8 cellular contexts compared by ENCODE assay signal in the genomic region with DNA sequence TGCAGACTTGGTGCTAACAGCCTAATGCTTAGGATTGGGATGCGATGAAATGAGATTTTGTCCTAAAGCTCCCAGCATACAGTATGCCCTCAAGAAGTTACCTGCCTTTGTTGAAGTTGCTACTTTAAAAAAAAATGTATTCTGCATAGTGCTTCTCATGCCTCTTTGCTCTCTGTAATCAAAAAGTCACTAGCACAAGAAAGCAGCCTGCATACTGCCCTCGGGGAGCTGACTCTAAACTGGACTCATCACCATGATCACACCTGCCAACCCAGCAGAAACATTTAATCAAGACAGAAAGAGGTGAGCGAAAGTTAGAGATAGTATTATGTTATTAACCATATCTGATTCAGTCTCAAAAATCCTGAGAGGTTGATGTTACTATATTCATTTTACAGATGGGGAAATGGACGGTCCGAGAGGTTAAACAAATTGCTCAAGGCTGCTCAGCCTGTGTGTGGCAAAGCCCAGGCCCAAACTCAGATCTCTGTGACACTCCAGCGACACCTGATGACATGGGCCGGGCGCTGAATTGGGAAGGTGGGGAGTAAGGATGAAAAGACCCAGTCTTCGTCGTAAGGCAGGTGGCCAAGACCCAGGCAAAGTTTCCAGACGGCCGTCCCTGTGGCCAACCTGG. TPM values are rescaled to one million over a fixed set of nuclear protein-coding genes. Genes with fewer than 3 reads are reported as not detected.
A peak's percentile ranks its signal among the peaks of the same experiment; 100 is the strongest.
DNase-seq lines count a peak whose midpoint lies in the region; ATAC-seq and TF ChIP-seq lines count a peak whose summit lies in the region.

No MANE protein-coding gene starts in this region.

- peak overlapping the region; percentile 56 for H3K27ac Mint-ChIP-seq in T-helper 2 cell treated with Interferon-gamma antibody and Interleukin-4, amounts not matched to agents 5 μg/mL and 100 μg/mL, for 36 hours
- H3K27ac Mint-ChIP-seq in endothelial cell (ENCODE audit: unreplicated experiment), result no peak overlapping the region

- H3K4me2 ChIP-seq in skeletal muscle satellite cell (ENCODE audit: low read length), result peak overlapping the region; percentile 92

- H3K27me3 ChIP-seq in HUES48 (ENCODE audit: control insufficient read depth, insufficient read depth, low read length), result peaks cover 69% of the 10 kb centered on the region
- H3K27me3 ChIP-seq in skeletal muscle satellite cell (ENCODE audit: control insufficient read depth, insufficient read depth, low read length), result peaks cover 31% of the 10 kb centered on the region

- H3K36me3 Mint-ChIP-seq in T-helper 2 cell treated with Interferon-gamma antibody and Interleukin-4, amounts not matched to agents 5 μg/mL and 100 μg/mL, for 36 hours (ENCODE audit: low read depth), result peaks cover 11% of the 10 kb centered on the region
- H3K36me3 Mint-ChIP-seq in endothelial cell (ENCODE audit: low read depth, unreplicated experiment), result peaks cover 5% of the 10 kb centered on the region

- ATAC-seq in GM18873 (IDR thresholded peaks at IDR 0.05; ENCODE audit: low FRiP score, unreplicated experiment), result no peak

- H3K27me3 Mint-ChIP-seq in T-helper 2 cell treated with Interferon-gamma antibody and Interleukin-4, amounts not matched to agents 5 μg/mL and 100 μg/mL, for 36 hours (ENCODE audit: low read depth), result no peaks in the 10 kb centered on the region
- peaks cover 17% of the 10 kb centered on the region for H3K27me3 Mint-ChIP-seq in endothelial cell (ENCODE audit: unreplicated experiment)

- H3K9me3 ChIP-seq in HUES48 (ENCODE audit: control insufficient read depth, insufficient read depth, low read length), result no peaks in the 10 kb centered on the region
- no peaks in the 10 kb centered on the region for H3K9me3 ChIP-seq in skeletal muscle satellite cell (replicated peaks; ENCODE audit: low read length)

- H3K4me1 ChIP-seq in HUES48 (ENCODE audit: control insufficient read depth, insufficient read depth, low read length), result peaks cover 10% of the 10 kb centered on the region
- peaks cover 21% of the 10 kb centered on the region for H3K4me1 ChIP-seq in skeletal muscle satellite cell (ENCODE audit: control insufficient read depth, insufficient read depth, low read length)

- DNase-seq in T-helper 2 cell treated with Interferon-gamma antibody and Interleukin-4, amounts not matched to agents 5 μg/mL and 100 μg/mL, for 36 hours (ENCODE audit: low spot score), result no peak
- no peak for DNase-seq in T-helper 2 cell
- DNase-seq in endothelial cell (ENCODE audit: low spot score), result no peak
- no peak for DNase-seq in NCI-H1694 treated with DMSO at 0.1 percent for 48 hours (lab: John Stamatoyannopoulos, UW)
- DNase-seq in UCSD-AML1 (lab: John Stamatoyannopoulos, UW; ENCODE audit: unreplicated experiment), result no peak

- no peaks in the 10 kb centered on the region for H3K9me3 Mint-ChIP-seq in T-helper 2 cell treated with Interferon-gamma antibody and Interleukin-4, amounts not matched to agents 5 μg/mL and 100 μg/mL, for 36 hours
- H3K9me3 Mint-ChIP-seq in endothelial cell (ENCODE audit: unreplicated experiment), result no peaks in the 10 kb centered on the region

- peak overlapping the region; percentile 59 for H3K4me3 ChIP-seq in HUES48 (ENCODE audit: low read depth, low read length)
- H3K4me3 ChIP-seq in skeletal muscle satellite cell (ENCODE audit: low read length), result peak overlapping the region; percentile 68

- H3K9ac ChIP-seq in HUES48 (ENCODE audit: low read depth, low read length), result no peak overlapping the region
- peak overlapping the region; percentile 27 for H3K9ac ChIP-seq in skeletal muscle satellite cell (ENCODE audit: low read depth, low read length)

- peak overlapping the region; percentile 80 for H3K4me3 Mint-ChIP-seq in T-helper 2 cell treated with Interferon-gamma antibody and Interleukin-4, amounts not matched to agents 5 μg/mL and 100 μg/mL, for 36 hours
- peak overlapping the region; percentile 72 for H3K4me3 Mint-ChIP-seq in endothelial cell (ENCODE audit: unreplicated experiment)

- no peak overlapping the region for H3K27ac ChIP-seq in HUES48 (ENCODE audit: low read depth, low read length)

- peaks cover 51% of the 10 kb centered on the region for H3K4me1 Mint-ChIP-seq in T-helper 2 cell treated with Interferon-gamma antibody and Interleukin-4, amounts not matched to agents 5 μg/mL and 100 μg/mL, for 36 hours (ENCODE audit: low read depth)
- H3K4me1 Mint-ChIP-seq in endothelial cell (ENCODE audit: unreplicated experiment), result peaks cover 13% of the 10 kb centered on the region

- no peak for TF ChIP-seq CTCF in endothelial cell (IDR thresholded peaks at IDR 0.05; ENCODE audit: unreplicated experiment)

- H3K36me3 ChIP-seq in HUES48 (ENCODE audit: control insufficient read depth, insufficient read depth, low read length) (no peaks in the 10 kb centered on the region), skeletal muscle satellite cell (ENCODE audit: insufficient read depth, low read length) (no peaks in the 10 kb centered on the region)

RNA-seq across cellular contexts. Expression of gene BATF3, which starts 1.1 kb away (rescaled TPM):
- total RNA-seq in endothelial cell (ENCODE audit: unreplicated experiment), result 0.54 TPM
- 1.7 and 4.8 TPM in 2 replicates for total RNA-seq in skeletal muscle satellite cell (2012; rRNA removed)
